8 cellular contexts compared by ENCODE assay signal in the genomic region with DNA sequence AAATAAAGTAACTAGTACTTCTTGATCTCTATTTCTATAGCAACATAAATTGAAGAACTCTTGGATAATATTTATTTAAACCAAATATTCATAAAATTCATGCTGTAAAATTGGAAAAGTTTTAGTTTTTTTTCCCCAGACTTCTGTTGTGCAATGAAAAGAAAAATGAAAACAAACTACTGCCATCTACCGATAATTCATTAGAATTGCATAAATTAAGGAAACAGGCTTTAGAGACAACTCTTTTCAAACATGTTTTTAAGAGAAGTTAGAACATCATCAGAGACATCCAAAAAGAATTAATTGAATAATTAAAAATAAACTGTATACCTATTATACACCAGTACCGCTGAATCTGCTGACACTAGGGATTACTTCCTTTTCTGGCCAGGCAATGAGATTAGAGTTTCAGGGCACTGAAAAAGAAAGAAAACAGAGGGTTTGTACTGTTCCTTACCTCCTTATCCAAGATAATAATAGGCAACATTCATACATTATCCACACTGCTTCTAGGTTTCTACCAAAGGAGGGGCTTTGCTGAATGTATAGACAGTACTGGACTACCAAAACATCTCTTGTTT. TPM values are rescaled to one million over a fixed set of nuclear protein-coding genes. Genes with fewer than 3 reads are reported as not detected.
DNase-seq lines count a peak whose midpoint lies in the region; ATAC-seq and TF ChIP-seq lines count a peak whose summit lies in the region.

No MANE protein-coding gene starts in this region.

- ATAC-seq in gastrocnemius medialis (no peak), GM18498 (IDR thresholded peaks at IDR 0.05; ENCODE audit: unreplicated experiment) (no peak), HG02970 (IDR thresholded peaks at IDR 0.05; ENCODE audit: low FRiP score, unreplicated experiment) (no peak)

- H3K4me1 ChIP-seq in gastrocnemius medialis, result peaks cover 0 to 6% of the 10 kb centered on the region in 2 donors

- no peaks in the 10 kb centered on the region for H3K9me3 ChIP-seq in gastrocnemius medialis

- H3K27me3 ChIP-seq in gastrocnemius medialis, result no peaks in the 10 kb centered on the region

- H3K4me3 ChIP-seq in gastrocnemius medialis, result no peak overlapping the region

- peak; percentile 25 to 73 (median 61) for TF ChIP-seq CTCF in gastrocnemius medialis (IDR thresholded peaks at IDR 0.05 in 4 of 5, conservative IDR thresholded peaks at IDR 0.05 in 1 of 5)

- TF ChIP-seq POLR2A in erythroblast (IDR thresholded peaks at IDR 0.05; ENCODE audit: low read length) (no peak), gastrocnemius medialis (IDR thresholded peaks at IDR 0.05) (no peak)

- no peaks in the 10 kb centered on the region for H3K36me3 ChIP-seq in gastrocnemius medialis

- H3K27ac ChIP-seq in gastrocnemius medialis, result no peak overlapping the region

- in situ Hi-C loops in gastrocnemius medialis (cut with MboI; ENCODE audit: low sequenced_read_pairs in 4 of 4), result loop anchor here in 3 of 4 donors (10.0 to 25.0 kb wide), 2 partner anchors 900 to 1287 kb away; no protein-coding TSS in a partner anchor

- DNase-seq in SIG-M5 treated with dmso at 0.1 percent for 504 hours (lab: John Stamatoyannopoulos, UW; ENCODE audit: unreplicated experiment) (peak; percentile 65), SIG-M5 (lab: John Stamatoyannopoulos, UW) (no peak), NOMO-1 treated with DMSO at 0.1 percent for 48 hours (lab: John Stamatoyannopoulos, UW; ENCODE audit: unreplicated experiment) (peak; percentile 38), erythroblast (lab: John Stamatoyannopoulos, UW) (peak; percentile 3 to 32), gastrocnemius medialis (no peak)
- no peak for DNase-seq in stimulated activated CD4-positive, alpha-beta T cell treated with anti-CD3 and anti-CD28 coated beads, Interleukin-4, amount 100 ng/mL, for 4 hours

- intact Hi-C loops in gastrocnemius medialis (cut with DNase I; ENCODE audit: low total_unique reads), result loop anchor here (5.0 to 10.0 kb wide), 3 partner anchors 570 to 902 kb away; no protein-coding TSS in a partner anchor

RNA-seq across cellular contexts. Expression of gene CCDC122, which starts 4.9 kb away (rescaled TPM):
- total RNA-seq in gastrocnemius medialis, result 1 to 10 TPM in 2 of 4 donors, under 1 TPM in 1, not detected in 1; 0.16 to 1.7 (median 1.1) TPM

RNA-seq across cellular contexts. Expression of gene LACC1, which starts 5.1 kb away (rescaled TPM):
- total RNA-seq in gastrocnemius medialis, result 1 to 10 TPM in 2 of 4 donors, under 1 TPM in 2; 0.71 to 4.5 (median 1.7) TPM

Comparison
In these comparisons a context has a peak if more than half of its experiments do, and no peak if none do; other contexts are left out.
1. DNase-seq: peak in SIG-M5 treated with dmso at 0.1 percent for 504 hours (single experiment), NOMO-1 treated with DMSO at 0.1 percent for 48 hours (single experiment) and erythroblast (2 of 2); none in SIG-M5 (single experiment), gastrocnemius medialis (0 of 2) and stimulated activated CD4-positive, alpha-beta T cell treated with anti-CD3 and anti-CD28 coated beads, Interleukin-4, amount 100 ng/mL, for 4 hours (0 of 2).